Comparison of ENCODE assay signal across 14 cellular contexts in genomic region chr6:166538297-166539010, GRCh38. TPM values are rescaled to one million over a fixed set of nuclear protein-coding genes. Genes with fewer than 3 reads are reported as not detected.
DNase-seq lines count a peak whose midpoint lies in the region; ATAC-seq and TF ChIP-seq lines count a peak whose summit lies in the region.
"Had no signal": no experiment of that assay in that cellular context is flagged by ENCODE, and none has a peak within 500 bp of the region (broad histone marks: within the 10 kb centered on the region; RNA-seq: fewer than 3 reads in every experiment).

No MANE protein-coding gene starts in this region.

- intact Hi-C loops in natural killer cell (cut with micrococcal nuclease): no loop called here

- peak in 1 of 3 donors; percentile 23 for ATAC-seq in natural killer cell
- ATAC-seq in natural killer cell treated with Interleukin-12 subunit alpha and Interleukin-12 subunit beta and Interleukin-15 and Interleukin-18, amount 100 ng/mL, for 72 hours: no peak
- ATAC-seq: HCT116 had no signal

- no peaks in the 10 kb centered on the region for H3K9me3 Mint-ChIP-seq in natural killer cell
- no peaks in the 10 kb centered on the region for H3K9me3 Mint-ChIP-seq in natural killer cell treated with Interleukin-12 subunit alpha and Interleukin-12 subunit beta and Interleukin-15 and Interleukin-18, amount 100 ng/mL, for 72 hours
- no peaks in the 10 kb centered on the region for H3K9me3 Mint-ChIP-seq in immature natural killer cell
- no peaks in the 10 kb centered on the region for H3K9me3 Mint-ChIP-seq in neural crest cell
- H3K9me3 Mint-ChIP-seq in chondrocyte (ENCODE audit: low read depth): no peaks in the 10 kb centered on the region
- H3K9me3 Mint-ChIP-seq: CD4-positive, alpha-beta T cell; HFFc6; IgD-negative memory B cell had no signal

- no peak for DNase-seq in natural killer cell
- no peak for DNase-seq in natural killer cell treated with Interleukin-12 subunit alpha and Interleukin-12 subunit beta and Interleukin-15 and Interleukin-18, amount 100 ng/mL, for 72 hours (ENCODE audit: low spot score)
- DNase-seq in immature natural killer cell: no peak
- no peak for DNase-seq in neural crest cell (ENCODE audit: low read depth, low spot score)
- DNase-seq in chondrocyte (ENCODE audit: low spot score): no peak
- no peak for DNase-seq in NCI-H446 (lab: John Stamatoyannopoulos, UW)
- DNase-seq: BE2C; Caco-2; CD4-positive, alpha-beta T cell; GOT3; H7; HFFc6 had no signal

- H3K27me3 Mint-ChIP-seq in natural killer cell (ENCODE audit: low read depth in 2 of 2): no peaks in the 10 kb centered on the region
- H3K27me3 Mint-ChIP-seq in natural killer cell treated with Interleukin-12 subunit alpha and Interleukin-12 subunit beta and Interleukin-15 and Interleukin-18, amount 100 ng/mL, for 72 hours: no peaks in the 10 kb centered on the region
- peaks cover under 1 to 3% (median 2%) of the 10 kb centered on the region in 3 donors for H3K27me3 Mint-ChIP-seq in immature natural killer cell (ENCODE audit: low read depth in 3 of 3)
- no peaks in the 10 kb centered on the region for H3K27me3 Mint-ChIP-seq in neural crest cell (ENCODE audit: low read depth)
- H3K27me3 Mint-ChIP-seq in chondrocyte (ENCODE audit: low read depth): no peaks in the 10 kb centered on the region
- H3K27me3 Mint-ChIP-seq: CD4-positive, alpha-beta T cell had no signal

- TF ChIP-seq CTCF in natural killer cell (IDR thresholded peaks at IDR 0.05) (no peak), neural crest cell (conservative IDR thresholded peaks at IDR 0.05) (no peak), chondrocyte (IDR thresholded peaks at IDR 0.05) (no peak)

- H3K36me3 Mint-ChIP-seq in natural killer cell: no peaks in the 10 kb centered on the region
- H3K36me3 Mint-ChIP-seq in natural killer cell treated with Interleukin-12 subunit alpha and Interleukin-12 subunit beta and Interleukin-15 and Interleukin-18, amount 100 ng/mL, for 72 hours: no peaks in the 10 kb centered on the region
- H3K36me3 Mint-ChIP-seq in immature natural killer cell: peaks cover 0 to 4% (median 3%) of the 10 kb centered on the region in 3 donors
- peaks cover 11% of the 10 kb centered on the region for H3K36me3 Mint-ChIP-seq in neural crest cell (ENCODE audit: low read depth)
- peaks cover 22% of the 10 kb centered on the region for H3K36me3 Mint-ChIP-seq in chondrocyte (ENCODE audit: low read depth)
- H3K36me3 Mint-ChIP-seq: IgD-negative memory B cell had no signal

- H3K4me3 Mint-ChIP-seq in natural killer cell (peak overlapping the region; percentile 40), immature natural killer cell (peak overlapping the region; percentile 5 to 54 (median 24)), neural crest cell (no peak overlapping the region), chondrocyte (ENCODE audit: unreplicated experiment) (no peak overlapping the region)
- H3K4me3 Mint-ChIP-seq in natural killer cell treated with Interleukin-12 subunit alpha and Interleukin-12 subunit beta and Interleukin-15 and Interleukin-18, amount 100 ng/mL, for 72 hours: no peak overlapping the region
- H3K4me3 Mint-ChIP-seq: CD4-positive, alpha-beta T cell; HFFc6 had no signal

- H3K27ac Mint-ChIP-seq in natural killer cell (no peak overlapping the region), immature natural killer cell (peak overlapping the region in 1 of 6 donors; percentile 61), neural crest cell (ENCODE audit: unreplicated experiment) (peak overlapping the region; percentile 57), chondrocyte (ENCODE audit: unreplicated experiment) (no peak overlapping the region)
- H3K27ac Mint-ChIP-seq in natural killer cell treated with Interleukin-12 subunit alpha and Interleukin-12 subunit beta and Interleukin-15 and Interleukin-18, amount 100 ng/mL, for 72 hours: no peak overlapping the region
- H3K27ac Mint-ChIP-seq: HFFc6, IgD-negative memory B cell had no signal

- H3K4me1 Mint-ChIP-seq in natural killer cell: peaks cover 37 to 39% of the 10 kb centered on the region in 2 donors
- peaks cover 28 to 29% of the 10 kb centered on the region in 2 donors for H3K4me1 Mint-ChIP-seq in natural killer cell treated with Interleukin-12 subunit alpha and Interleukin-12 subunit beta and Interleukin-15 and Interleukin-18, amount 100 ng/mL, for 72 hours (ENCODE audit: low read depth in 2 of 2)
- peaks cover 41% of the 10 kb centered on the region in 2 donors for H3K4me1 Mint-ChIP-seq in immature natural killer cell
- H3K4me1 Mint-ChIP-seq in neural crest cell: peaks cover 32% of the 10 kb centered on the region
- H3K4me1 Mint-ChIP-seq in chondrocyte (ENCODE audit: low read depth): peaks cover 29% of the 10 kb centered on the region

RNA-seq across cellular contexts. Expression of gene RAMACL, which starts 48.0 kb away (rescaled TPM):
- 1 to 10 TPM in 2 of 3 donors, under 1 TPM in 1; 0.68 to 5.6 (median 1.1) TPM for total RNA-seq in natural killer cell
- total RNA-seq in natural killer cell treated with Interleukin-12 subunit alpha and Interleukin-12 subunit beta and Interleukin-15 and Interleukin-18, amount 100 ng/mL, for 72 hours: under 1 TPM; 0.21 to 0.73 TPM
- under 1 TPM; 0.18 to 0.58 (median 0.38) TPM for polyA plus RNA-seq in immature natural killer cell
- total RNA-seq in neural crest cell: 0.70 and 0.98 TPM in 2 replicates
- total RNA-seq in chondrocyte: 1.7 to 4.8 TPM (median 2.4 TPM) in 3 replicates
- total RNA-seq: H7 had no signal

Comparison
In these comparisons a context has a peak if more than half of its experiments do, and no peak if none do; other contexts are left out.
1. H3K4me3 Mint-ChIP-seq: peak in natural killer cell (single experiment) and immature natural killer cell (5 of 5); none in natural killer cell treated with Interleukin-12 subunit alpha and Interleukin-12 subunit beta and Interleukin-15 and Interleukin-18, amount 100 ng/mL, for 72 hours (single experiment), neural crest cell (single experiment) and chondrocyte (single experiment).